In genomic region chr5:96080557-96080956, GRCh38 we compare ENCODE assay signal across 13 cellular contexts.
DNase-seq lines count a peak whose midpoint lies in the region; ATAC-seq, FAIRE-seq and TF ChIP-seq lines count a peak whose summit lies in the region.
"Had no signal": no experiment of that assay in that cellular context is flagged by ENCODE, and none has a peak within 500 bp of the region (broad histone marks: within the 10 kb centered on the region; RNA-seq: fewer than 3 reads in every experiment).

No MANE protein-coding gene starts in this region.

- no peaks in the 10 kb centered on the region for H3K36me3 Mint-ChIP-seq in astrocyte (ENCODE audit: low read depth, unreplicated experiment)

- no peak overlapping the region for H3K4me3 ChIP-seq in AG10803 (ENCODE audit: low read length)
- H3K4me3 ChIP-seq in astrocyte (ENCODE audit: insufficient read depth, low read depth, low read length), result no peak overlapping the region
- H3K4me3 ChIP-seq in keratinocyte (ENCODE audit: control insufficient read depth in 2 of 3, extremely low read depth in 1 of 3, insufficient read depth in 2 of 3, low read depth in 1 of 3, low read length in 3 of 3), result no peak overlapping the region
- H3K4me3 ChIP-seq: uterus had no signal

- intact Hi-C loops in head of caudate nucleus (cut with DNase I), result no loop called here

- no peaks in the 10 kb centered on the region for H3K79me2 ChIP-seq in astrocyte (ENCODE audit: insufficient read depth, low read length)
- H3K79me2 ChIP-seq in keratinocyte (ENCODE audit: control insufficient read depth, insufficient read depth, low read length), result no peaks in the 10 kb centered on the region

- H3K36me3 ChIP-seq in astrocyte (ENCODE audit: insufficient read depth, low read length) (no peaks in the 10 kb centered on the region), keratinocyte (ENCODE audit: control insufficient read depth in 2 of 2, extremely low read depth in 1 of 2, insufficient read depth in 2 of 2, low read length in 2 of 2) (no peaks in the 10 kb centered on the region)
- H3K36me3 ChIP-seq: uterus had no signal

- peaks cover 28% of the 10 kb centered on the region for H3K4me1 Mint-ChIP-seq in astrocyte (ENCODE audit: low read depth, unreplicated experiment)

- H3K9ac ChIP-seq in astrocyte (ENCODE audit: low read length), result no peak overlapping the region
- peak overlapping the region; percentile 2 for H3K9ac ChIP-seq in keratinocyte (ENCODE audit: control insufficient read depth, extremely low read depth, insufficient read depth, low read length)

- peaks cover 22% of the 10 kb centered on the region for H3K4me1 ChIP-seq in astrocyte (ENCODE audit: insufficient read depth, low read length)
- H3K4me1 ChIP-seq in keratinocyte (ENCODE audit: control insufficient read depth, extremely low read depth, insufficient read depth, low read length), result peaks cover 58% of the 10 kb centered on the region
- H3K4me1 ChIP-seq: uterus had no signal

- TF ChIP-seq CTCF in AG10803 (conservative IDR thresholded peaks at IDR 0.05; ENCODE audit: low read length) (no peak), astrocyte (IDR thresholded peaks at IDR 0.05; ENCODE audit: insufficient read depth, low read depth, low read length) (no peak), keratinocyte (optimal IDR thresholded peaks at IDR 0.05 in 1 of 3, IDR thresholded peaks at IDR 0.05 in 1 of 3, conservative IDR thresholded peaks at IDR 0.05 in 1 of 3; ENCODE audit: extremely low read depth in 1 of 3, insufficient read depth in 2 of 3, low read length in 3 of 3) (no peak)

- DNase-seq in AG10803 (ENCODE audit: low read depth), result peak; percentile 45
- DNase-seq in H54 (ENCODE audit: insufficient read length, low spot score), result no peak
- DNase-seq in astrocyte (ENCODE audit: low read depth), result peak; percentile 79
- DNase-seq in keratinocyte (ENCODE audit: low read depth, low spot score), result no peak
- DNase-seq in head of caudate nucleus, result no peak
- DNase-seq in T-helper 9 cell, result no peak
- DNase-seq in activated CD4-positive, CD25-positive, alpha-beta regulatory T cell treated with anti-CD3 and anti-CD28 coated beads, Interleukin-2, amount 50 U/mL, for 72 hours, result no peak
- DNase-seq: activated CD8-positive, alpha-beta memory T cell treated with anti-CD3 and anti-CD28 coated beads, Interleukin-2, amount 50 U/mL, for 4 hours; NCI-H1694 treated with DMSO at 0.1 percent for 48 hours; uterus had no signal

- H3K9me3 ChIP-seq in astrocyte (ENCODE audit: insufficient read depth, low read depth, low read length), result no peaks in the 10 kb centered on the region
- no peaks in the 10 kb centered on the region for H3K9me3 ChIP-seq in keratinocyte (ENCODE audit: control insufficient read depth, low read depth, low read length)
- H3K9me3 ChIP-seq: uterus had no signal

- H3K27ac ChIP-seq in astrocyte (ENCODE audit: low read depth, low read length), result peak overlapping the region; percentile 89
- H3K27ac ChIP-seq in keratinocyte (ENCODE audit: control insufficient read depth, insufficient read depth, low read length), result peak overlapping the region; percentile 97
- H3K27ac ChIP-seq: uterus had no signal

- H4K20me1 ChIP-seq in astrocyte (ENCODE audit: insufficient read depth, low read length), result no peaks in the 10 kb centered on the region
- H4K20me1 ChIP-seq in keratinocyte (ENCODE audit: control insufficient read depth, extremely low read depth, insufficient read depth, low read length), result no peaks in the 10 kb centered on the region

- no peak for ATAC-seq in GM21515 (IDR thresholded peaks at IDR 0.05; ENCODE audit: unreplicated experiment)

- H3K4me3 Mint-ChIP-seq in astrocyte (ENCODE audit: unreplicated experiment), result no peak overlapping the region
- H3K4me3 Mint-ChIP-seq: T-helper 1 cell treated with Interleukin-12 subunit alpha and Interleukin-12 subunit beta and Interleukin-4 antibody, amounts not matched to agents 30 μg/mL and 1 μg/mL, for 36 hours had no signal

- dilution Hi-C loops in keratinocyte (cut with MboI; ENCODE audit: extremely low pct_ligation_motif_present, low sequenced_read_pairs), result no loop called here

- no peak overlapping the region for H3K4me2 ChIP-seq in astrocyte (ENCODE audit: low read length)
- peak overlapping the region; percentile 8 for H3K4me2 ChIP-seq in keratinocyte (ENCODE audit: control insufficient read depth, extremely low read depth, insufficient read depth, low read depth, low read length)

- H3K27me3 ChIP-seq in astrocyte (ENCODE audit: insufficient read depth, low read length), result no peaks in the 10 kb centered on the region
- no peaks in the 10 kb centered on the region for H3K27me3 ChIP-seq in keratinocyte (ENCODE audit: control insufficient read depth, extremely low read depth, insufficient read depth, low read length)
- H3K27me3 ChIP-seq: uterus had no signal

- TF ChIP-seq POLR2A in H54 (IDR thresholded peaks at IDR 0.05; ENCODE audit: low read depth, low read length), result no peak

- no peaks in the 10 kb centered on the region for H3K27me3 Mint-ChIP-seq in astrocyte (ENCODE audit: low read depth, unreplicated experiment)

- peak overlapping the region; percentile 90 for H3K27ac Mint-ChIP-seq in astrocyte (ENCODE audit: unreplicated experiment)
- H3K27ac Mint-ChIP-seq: T-helper 1 cell treated with Interleukin-12 subunit alpha and Interleukin-12 subunit beta and Interleukin-4 antibody, amounts not matched to agents 30 μg/mL and 1 μg/mL, for 36 hours had no signal

- FAIRE-seq in H54 (lab: Jason Lieb, UNC) (peak; percentile 95), astrocyte (lab: Jason Lieb, UNC) (peak; percentile 79), keratinocyte (lab: Jason Lieb, UNC) (peak; percentile 90)
- FAIRE-seq: D721Med had no signal

- H3K9me3 Mint-ChIP-seq in astrocyte (ENCODE audit: unreplicated experiment), result no peaks in the 10 kb centered on the region
- H3K9me3 Mint-ChIP-seq: T-helper 1 cell treated with Interleukin-12 subunit alpha and Interleukin-12 subunit beta and Interleukin-4 antibody, amounts not matched to agents 30 μg/mL and 1 μg/mL, for 36 hours had no signal

- H3K9me1 ChIP-seq in keratinocyte (ENCODE audit: control insufficient read depth, extremely low read depth, insufficient read depth, low read length), result no peaks in the 10 kb centered on the region

- H2AFZ ChIP-seq in astrocyte (ENCODE audit: low read depth, low read length) (no peak overlapping the region), keratinocyte (ENCODE audit: control insufficient read depth, low read length) (peak overlapping the region; percentile 62)

Comparison
In these comparisons a context has a peak if more than half of its experiments do, and no peak if none do; other contexts are left out.
1. DNase-seq: peak in AG10803 (single experiment) and astrocyte (single experiment); none in H54 (single experiment), keratinocyte (single experiment), head of caudate nucleus (0 of 42), T-helper 9 cell (single experiment) and activated CD4-positive, CD25-positive, alpha-beta regulatory T cell treated with anti-CD3 and anti-CD28 coated beads, Interleukin-2, amount 50 U/mL, for 72 hours (single experiment).